In the genomic region with DNA sequence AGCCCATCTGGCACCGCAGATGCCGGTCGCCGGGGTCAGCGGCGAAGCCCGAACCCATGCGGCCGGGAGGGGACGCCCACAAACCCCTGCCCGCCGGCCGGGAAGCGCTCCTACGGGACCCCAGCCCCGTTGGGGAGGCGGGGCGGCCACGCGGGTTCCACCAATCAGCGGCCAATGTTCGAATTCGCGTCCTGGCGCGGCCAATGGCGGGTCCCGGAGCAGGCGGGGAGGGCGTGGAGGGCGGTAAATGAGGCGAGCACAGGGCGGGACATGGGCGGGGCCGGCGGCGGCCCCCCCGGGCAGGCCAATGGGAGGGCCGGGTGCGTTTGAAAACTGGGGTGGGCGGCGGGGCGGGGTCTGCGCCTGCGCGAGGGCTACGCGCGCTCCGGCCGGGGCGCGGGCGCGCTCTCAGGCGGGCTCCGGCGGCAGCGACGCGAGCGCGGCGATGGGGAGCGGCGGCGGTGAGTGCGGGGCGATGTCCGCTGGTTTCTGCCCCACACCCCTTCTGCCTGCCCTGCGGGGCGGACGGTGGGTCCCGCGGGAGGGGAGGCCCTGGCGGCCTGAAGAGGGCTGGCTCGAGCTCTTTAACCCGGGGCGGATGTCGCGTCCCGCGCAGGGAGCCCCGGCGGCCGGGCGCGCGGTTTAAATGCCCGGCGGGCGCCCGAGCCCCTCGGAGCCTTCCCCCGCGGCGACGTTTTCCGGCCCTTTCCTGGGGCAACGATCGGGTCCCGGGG, we compare ENCODE assay signal across 8 cellular contexts. TPM values are rescaled to one million over a fixed set of nuclear protein-coding genes. Genes with fewer than 3 reads are reported as not detected.
DNase-seq lines count a peak whose midpoint lies in the region; ATAC-seq and TF ChIP-seq lines count a peak whose summit lies in the region.

A gene with protein sequence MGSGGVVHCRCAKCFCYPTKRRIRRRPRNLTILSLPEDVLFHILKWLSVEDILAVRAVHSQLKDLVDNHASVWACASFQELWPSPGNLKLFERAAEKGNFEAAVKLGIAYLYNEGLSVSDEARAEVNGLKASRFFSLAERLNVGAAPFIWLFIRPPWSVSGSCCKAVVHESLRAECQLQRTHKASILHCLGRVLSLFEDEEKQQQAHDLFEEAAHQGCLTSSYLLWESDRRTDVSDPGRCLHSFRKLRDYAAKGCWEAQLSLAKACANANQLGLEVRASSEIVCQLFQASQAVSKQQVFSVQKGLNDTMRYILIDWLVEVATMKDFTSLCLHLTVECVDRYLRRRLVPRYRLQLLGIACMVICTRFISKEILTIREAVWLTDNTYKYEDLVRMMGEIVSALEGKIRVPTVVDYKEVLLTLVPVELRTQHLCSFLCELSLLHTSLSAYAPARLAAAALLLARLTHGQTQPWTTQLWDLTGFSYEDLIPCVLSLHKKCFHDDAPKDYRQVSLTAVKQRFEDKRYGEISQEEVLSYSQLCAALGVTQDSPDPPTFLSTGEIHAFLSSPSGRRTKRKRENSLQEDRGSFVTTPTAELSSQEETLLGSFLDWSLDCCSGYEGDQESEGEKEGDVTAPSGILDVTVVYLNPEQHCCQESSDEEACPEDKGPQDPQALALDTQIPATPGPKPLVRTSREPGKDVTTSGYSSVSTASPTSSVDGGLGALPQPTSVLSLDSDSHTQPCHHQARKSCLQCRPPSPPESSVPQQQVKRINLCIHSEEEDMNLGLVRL (plus strand): TSS at position 411 of the 734 bp plus-strand sequence. CDS start 35 bp downstream, at position 446.

- no peaks in the 10 kb centered on the region for H3K4me1 ChIP-seq in iPS DF 6.9 (ENCODE audit: control insufficient read depth, insufficient read depth, low read length)
- peaks cover 6 to 8% of the 10 kb centered on the region in 2 donors for H3K4me1 ChIP-seq in gastrocnemius medialis

- H3K27me3 Mint-ChIP-seq in brain: peaks cover 6% of the 10 kb centered on the region

- H3K9me3 Mint-ChIP-seq in brain: peaks cover 0 to 5% (median 0%) of the 10 kb centered on the region in 5 experiments

- H3K36me3 Mint-ChIP-seq in brain: peaks cover 16% of the 10 kb centered on the region

- H3K4me3 ChIP-seq in iPS DF 6.9 (ENCODE audit: low read length): peak within 1 kb of the TSS; percentile 72
- H3K4me3 ChIP-seq in gastrocnemius medialis: peak within 1 kb of the TSS; percentile 64 to 97 (median 87)

- no peaks in the 10 kb centered on the region for H3K27me3 ChIP-seq in iPS DF 6.9 (ENCODE audit: control insufficient read depth, insufficient read depth, low read length)
- H3K27me3 ChIP-seq in gastrocnemius medialis: no peaks in the 10 kb centered on the region

- H3K4me3 Mint-ChIP-seq in brain: peak within 1 kb of the TSS; percentile 94 to 98 (median 96)

- H3K36me3 ChIP-seq in iPS DF 6.9 (ENCODE audit: control insufficient read depth, insufficient read depth, low read length): peaks cover 6% of the 10 kb centered on the region
- peaks cover 0 to 4% of the 10 kb centered on the region in 2 donors for H3K36me3 ChIP-seq in gastrocnemius medialis

- H3K4me1 Mint-ChIP-seq in brain: peaks cover 39% of the 10 kb centered on the region

- no peaks in the 10 kb centered on the region for H3K9me3 ChIP-seq in iPS DF 6.9 (ENCODE audit: control insufficient read depth, insufficient read depth, low read length)
- H3K9me3 ChIP-seq in gastrocnemius medialis: no peaks in the 10 kb centered on the region

- DNase-seq in 8988T: peak; percentile 93
- DNase-seq in NCI-H2107 (lab: John Stamatoyannopoulos, UW): peak; percentile 92
- peak; percentile 97 for DNase-seq in UCSD-AML1 (lab: John Stamatoyannopoulos, UW; ENCODE audit: unreplicated experiment)
- peak; percentile 92 for DNase-seq in iPS DF 6.9 (ENCODE audit: low read depth, low spot score)
- peak; percentile 96 to 97 for DNase-seq in gastrocnemius medialis

- ATAC-seq in GM18520 (IDR thresholded peaks at IDR 0.05; ENCODE audit: unreplicated experiment) (peak; percentile 78), HG03060 (IDR thresholded peaks at IDR 0.05; ENCODE audit: low read depth, unreplicated experiment) (peak; percentile 62), gastrocnemius medialis (peak; percentile 95 to 97)

- WGBS in iPS DF 6.9 (ENCODE audit: insufficient coverage, insufficient read length): no CpG with 5 or more reads among the region's 102 CpGs

- H3K27ac Mint-ChIP-seq in brain: peak within 1 kb of the TSS; percentile 77 to 93 (median 86)

- in situ Hi-C loops in gastrocnemius medialis (cut with MboI; ENCODE audit: low sequenced_read_pairs in 4 of 4): no loop called here

- H3K27ac ChIP-seq in iPS DF 6.9 (ENCODE audit: low read length): no peak within 1 kb of the TSS
- H3K27ac ChIP-seq in gastrocnemius medialis: peak within 1 kb of the TSS; percentile 73 to 78 (median 76)

- TF ChIP-seq CTCF in brain (conservative IDR thresholded peaks at IDR 0.05) (no peak), gastrocnemius medialis (IDR thresholded peaks at IDR 0.05 in 4 of 5, conservative IDR thresholded peaks at IDR 0.05 in 1 of 5) (peak in 2 of 5 experiments; percentile 26 to 35)

- intact Hi-C loops in gastrocnemius medialis (cut with DNase I; ENCODE audit: low total_unique reads): loop anchor here (1.0 to 10.0 kb wide), 4 partner anchors 32 to 89 kb away; partner anchors contain the start of genes ABCA3 and TEDC2

- peak; percentile 51 to 52 for TF ChIP-seq POLR2A in gastrocnemius medialis (IDR thresholded peaks at IDR 0.05)

RNA-seq across cellular contexts. Expression of the gene that starts here (rescaled TPM):
- polyA plus RNA-seq in brain (ENCODE audit: insufficient read depth, low read depth, low replicate concordance): 17.3 TPM
- total RNA-seq in gastrocnemius medialis: 1 to 10 TPM; 1.8 to 3.6 (median 2.4) TPM
